ENCODE assay signal across 21 cellular contexts in the genomic region with DNA sequence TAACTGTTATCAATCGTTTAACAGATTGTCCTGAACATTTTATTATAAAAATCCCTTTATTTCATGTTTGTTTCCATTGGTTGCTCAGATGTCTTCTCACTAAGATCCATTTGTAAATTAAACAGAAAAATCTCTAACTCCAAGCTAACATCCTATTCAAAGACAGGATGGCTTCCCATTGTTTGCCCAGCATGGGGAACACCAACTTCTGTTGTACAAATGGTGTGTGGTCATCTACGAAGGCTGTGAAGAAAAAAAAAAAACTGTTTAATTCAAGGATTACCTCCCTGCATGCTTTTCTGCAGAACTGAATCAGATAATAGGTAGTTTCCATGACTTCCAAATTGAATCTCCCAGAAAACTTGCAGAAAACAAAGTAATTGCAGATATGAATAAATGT. TPM values are rescaled to one million over a fixed set of nuclear protein-coding genes. Genes with fewer than 3 reads are reported as not detected.
"Had no signal": no experiment of that assay in that cellular context is flagged by ENCODE, and none has a peak within 500 bp of the region (broad histone marks: within the 10 kb centered on the region; RNA-seq: fewer than 3 reads in every experiment).

No MANE protein-coding gene starts in this region.

- H3K4me1 Mint-ChIP-seq: central memory CD8-positive, alpha-beta T cell; memory B cell; stimulated activated effector memory CD8-positive, alpha-beta T cell treated with anti-CD3 and anti-CD28 coated beads, Interleukin-12 subunit alpha, Interleukin-12 subunit beta, amount 100 ng/mL, for 72 hours had no signal

- H3K27ac Mint-ChIP-seq: activated naive CD8-positive, alpha-beta T cell; memory B cell; stimulated activated effector memory CD8-positive, alpha-beta T cell treated with anti-CD3 and anti-CD28 coated beads, Interleukin-12 subunit alpha, Interleukin-12 subunit beta, amount 100 ng/mL, for 72 hours had no signal

- H3K9me3 Mint-ChIP-seq: memory B cell; stimulated activated effector memory CD8-positive, alpha-beta T cell treated with anti-CD3 and anti-CD28 coated beads, Interleukin-12 subunit alpha, Interleukin-12 subunit beta, amount 100 ng/mL, for 72 hours had no signal

- H3K36me3 ChIP-seq: esophagus squamous epithelium, neutrophil, pancreas, sigmoid colon, stomach, thoracic aorta, upper lobe of right lung had no signal

- H3K4me1 ChIP-seq: body of pancreas, esophagus squamous epithelium, pancreas, sigmoid colon, stomach, upper lobe of right lung had no signal

- H3K4me3 Mint-ChIP-seq: activated naive CD8-positive, alpha-beta T cell; central memory CD8-positive, alpha-beta T cell; memory B cell; stimulated activated effector memory CD8-positive, alpha-beta T cell treated with anti-CD3 and anti-CD28 coated beads, Interleukin-12 subunit alpha, Interleukin-12 subunit beta, amount 100 ng/mL, for 72 hours had no signal

- H3K36me3 Mint-ChIP-seq: activated naive CD8-positive, alpha-beta T cell; memory B cell; stimulated activated effector memory CD8-positive, alpha-beta T cell treated with anti-CD3 and anti-CD28 coated beads, Interleukin-12 subunit alpha, Interleukin-12 subunit beta, amount 100 ng/mL, for 72 hours had no signal

- H3K27me3 Mint-ChIP-seq: memory B cell had no signal

- H3K27me3 ChIP-seq: body of pancreas had no signal

- H3K9me3 ChIP-seq: body of pancreas, esophagus squamous epithelium, neutrophil, pancreas, sigmoid colon, thoracic aorta, upper lobe of right lung had no signal

- H3K4me3 ChIP-seq: body of pancreas, esophagus squamous epithelium, pancreas, sigmoid colon, stomach, thoracic aorta, upper lobe of right lung had no signal

- FAIRE-seq: pancreas had no signal

- DNase-seq: activated CD4-positive, alpha-beta T cell treated with anti-CD3 and anti-CD28 coated beads, Interleukin-2, amount 50 U/mL, for 48 hours; activated T-cell treated with anti-CD3 and anti-CD28 coated beads for 4 hours; body of pancreas; effector memory CD4-positive, alpha-beta T cell; esophagus squamous epithelium; left ventricle myocardium superior; pancreas; sigmoid colon; stimulated activated CD4-positive, alpha-beta T cell treated with anti-CD3 and anti-CD28 coated beads, Interleukin-4, amount 100 ng/mL, for 24 hours; stomach; SW 1271; T-helper 2 cell; upper lobe of right lung had no signal

- H3K27ac ChIP-seq: body of pancreas, esophagus squamous epithelium, neutrophil, pancreas, sigmoid colon, stomach, thoracic aorta, upper lobe of right lung, VCaP had no signal

RNA-seq across cellular contexts. Expression of gene SALL1, which starts 7.9 kb away (rescaled TPM):
- total RNA-seq: left ventricle myocardium superior, mononuclear cell, sigmoid colon, thoracic aorta, upper lobe of right lung had no signal
